Comparison of ENCODE assay signal across 1 cellular context in the genomic region with DNA sequence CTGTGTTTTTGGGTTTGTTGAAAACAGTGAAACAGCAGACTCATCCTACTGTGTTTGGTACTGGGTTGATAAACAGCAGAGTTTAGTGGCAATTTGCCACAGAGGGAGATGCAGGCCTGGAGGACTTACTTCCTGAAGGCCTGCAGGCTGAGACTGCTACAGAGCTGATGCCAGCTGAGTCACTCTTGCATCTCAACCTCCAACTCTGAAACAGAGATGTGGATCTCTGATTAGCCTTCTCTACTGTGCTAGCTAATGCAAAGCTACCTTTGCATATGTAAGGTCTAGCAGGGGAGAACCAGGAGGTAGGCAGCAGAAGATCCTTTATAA.
TF ChIP-seq lines count a peak whose summit lies in the region.

No MANE protein-coding gene starts in this region.

TF ChIP-seq in K562, 482 proteins besides CTCF, POLR2A, EP300 and RAD21 (continued from another document):
- peak; percentile 42 for TF ChIP-seq MEIS2 (IDR thresholded peaks at IDR 0.05; ENCODE audit: partially characterized antibody)
- TF ChIP-seq TFE3 (CRISPR knock-in tag; IDR thresholded peaks at IDR 0.05), result no peak
- 0 out of 4 replicates have a peak, but pooled peaks of 1 of the 2 experiments have one; percentile 12 for TF ChIP-seq MAZ (CRISPR knock-in tag; conservative IDR thresholded peaks at IDR 0.05 in 1 of 2, IDR thresholded peaks at IDR 0.05 in 1 of 2)
- TF ChIP-seq ARID1B (IDR thresholded peaks at IDR 0.05), result peak; percentile 95
- TF ChIP-seq WHSC1 (IDR thresholded peaks at IDR 0.05; ENCODE audit: low read length), result no peak
- TF ChIP-seq, protein P1, sequence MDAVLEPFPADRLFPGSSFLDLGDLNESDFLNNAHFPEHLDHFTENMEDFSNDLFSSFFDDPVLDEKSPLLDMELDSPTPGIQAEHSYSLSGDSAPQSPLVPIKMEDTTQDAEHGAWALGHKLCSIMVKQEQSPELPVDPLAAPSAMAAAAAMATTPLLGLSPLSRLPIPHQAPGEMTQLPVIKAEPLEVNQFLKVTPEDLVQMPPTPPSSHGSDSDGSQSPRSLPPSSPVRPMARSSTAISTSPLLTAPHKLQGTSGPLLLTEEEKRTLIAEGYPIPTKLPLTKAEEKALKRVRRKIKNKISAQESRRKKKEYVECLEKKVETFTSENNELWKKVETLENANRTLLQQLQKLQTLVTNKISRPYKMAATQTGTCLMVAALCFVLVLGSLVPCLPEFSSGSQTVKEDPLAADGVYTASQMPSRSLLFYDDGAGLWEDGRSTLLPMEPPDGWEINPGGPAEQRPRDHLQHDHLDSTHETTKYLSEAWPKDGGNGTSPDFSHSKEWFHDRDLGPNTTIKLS (IDR thresholded peaks at IDR 0.05; ENCODE audit: borderline replicate concordance, low read depth), result peak; percentile 48; the same call in 1 of the 2 replicates
- peak; percentile 64 for TF ChIP-seq CCNT2 (IDR thresholded peaks at IDR 0.05; ENCODE audit: borderline replicate concordance, extremely low read depth, insufficient read length, low read depth, low read length)
- no peak for TF ChIP-seq ZFPM2 (CRISPR knock-in tag; IDR thresholded peaks at IDR 0.05)
- peak; percentile 96 for TF ChIP-seq SMARCA4 (IDR thresholded peaks at IDR 0.05)
- TF ChIP-seq ZNF263 (CRISPR knock-in tag; IDR thresholded peaks at IDR 0.05; ENCODE audit: borderline replicate concordance), result peak; percentile 63; the same call in 1 of the 2 replicates
- TF ChIP-seq DIDO1 (tag; IDR thresholded peaks at IDR 0.05; ENCODE audit: low read depth), result no peak
- TF ChIP-seq ZNF212 (CRISPR knock-in tag; IDR thresholded peaks at IDR 0.05), result no peak
- TF ChIP-seq ZNF134 (CRISPR knock-in tag; conservative IDR thresholded peaks at IDR 0.05), result peak; percentile 61; the same call in 1 of the 2 replicates
- TF ChIP-seq ZMIZ1 (IDR thresholded peaks at IDR 0.05; ENCODE audit: low read depth in 2 of 2, low read length in 2 of 2), result peak in 1 of 2 experiments; percentile 83; a peak in 2 of 4 replicates
- TF ChIP-seq ZNF165 (CRISPR knock-in tag; IDR thresholded peaks at IDR 0.05; ENCODE audit: borderline replicate concordance), result peak; percentile 96
- TF ChIP-seq CHD1 (IDR thresholded peaks at IDR 0.05; ENCODE audit: low read length), result no peak
- peak; percentile 81 for TF ChIP-seq NEUROD1 (IDR thresholded peaks at IDR 0.05; ENCODE audit: borderline replicate concordance, low read depth, low read length, partially characterized antibody)
- TF ChIP-seq, protein P2, sequence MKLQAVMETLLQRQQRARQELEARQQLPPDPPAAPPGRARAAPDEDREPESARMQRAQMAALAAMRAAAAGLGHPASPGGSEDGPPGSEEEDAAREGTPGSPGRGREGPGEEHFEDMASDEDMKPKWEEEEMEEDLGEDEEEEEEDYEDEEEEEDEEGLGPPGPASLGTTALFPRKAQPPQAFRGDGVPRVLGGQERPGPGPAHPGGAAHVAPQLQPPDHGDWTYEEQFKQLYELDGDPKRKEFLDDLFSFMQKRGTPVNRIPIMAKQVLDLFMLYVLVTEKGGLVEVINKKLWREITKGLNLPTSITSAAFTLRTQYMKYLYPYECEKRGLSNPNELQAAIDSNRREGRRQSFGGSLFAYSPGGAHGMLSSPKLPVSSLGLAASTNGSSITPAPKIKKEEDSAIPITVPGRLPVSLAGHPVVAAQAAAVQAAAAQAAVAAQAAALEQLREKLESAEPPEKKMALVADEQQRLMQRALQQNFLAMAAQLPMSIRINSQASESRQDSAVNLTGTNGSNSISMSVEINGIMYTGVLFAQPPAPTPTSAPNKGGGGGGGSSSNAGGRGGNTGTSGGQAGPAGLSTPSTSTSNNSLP (IDR thresholded peaks at IDR 0.05; ENCODE audit: borderline replicate concordance, low read depth, low read length), result peak; percentile 52; the same call in 1 of the 2 replicates
- TF ChIP-seq NRF1 (conservative IDR thresholded peaks at IDR 0.05 in 1 of 2, IDR thresholded peaks at IDR 0.05 in 1 of 2), result 0 out of 4 replicates have a peak, but pooled peaks of 1 of the 2 experiments have one; percentile 27
- TF ChIP-seq HDAC1 (IDR thresholded peaks at IDR 0.05), result peak; percentile 66 to 95; a peak in 3 of 4 replicates
- 0 out of 2 replicates have a peak, but pooled peaks have one; percentile 67 for TF ChIP-seq CCAR2 (IDR thresholded peaks at IDR 0.05; ENCODE audit: low read depth, low read length)
- TF ChIP-seq SMC3 (conservative IDR thresholded peaks at IDR 0.05; ENCODE audit: insufficient read depth, low read depth, low read length), result no peak
- TF ChIP-seq, protein P3, sequence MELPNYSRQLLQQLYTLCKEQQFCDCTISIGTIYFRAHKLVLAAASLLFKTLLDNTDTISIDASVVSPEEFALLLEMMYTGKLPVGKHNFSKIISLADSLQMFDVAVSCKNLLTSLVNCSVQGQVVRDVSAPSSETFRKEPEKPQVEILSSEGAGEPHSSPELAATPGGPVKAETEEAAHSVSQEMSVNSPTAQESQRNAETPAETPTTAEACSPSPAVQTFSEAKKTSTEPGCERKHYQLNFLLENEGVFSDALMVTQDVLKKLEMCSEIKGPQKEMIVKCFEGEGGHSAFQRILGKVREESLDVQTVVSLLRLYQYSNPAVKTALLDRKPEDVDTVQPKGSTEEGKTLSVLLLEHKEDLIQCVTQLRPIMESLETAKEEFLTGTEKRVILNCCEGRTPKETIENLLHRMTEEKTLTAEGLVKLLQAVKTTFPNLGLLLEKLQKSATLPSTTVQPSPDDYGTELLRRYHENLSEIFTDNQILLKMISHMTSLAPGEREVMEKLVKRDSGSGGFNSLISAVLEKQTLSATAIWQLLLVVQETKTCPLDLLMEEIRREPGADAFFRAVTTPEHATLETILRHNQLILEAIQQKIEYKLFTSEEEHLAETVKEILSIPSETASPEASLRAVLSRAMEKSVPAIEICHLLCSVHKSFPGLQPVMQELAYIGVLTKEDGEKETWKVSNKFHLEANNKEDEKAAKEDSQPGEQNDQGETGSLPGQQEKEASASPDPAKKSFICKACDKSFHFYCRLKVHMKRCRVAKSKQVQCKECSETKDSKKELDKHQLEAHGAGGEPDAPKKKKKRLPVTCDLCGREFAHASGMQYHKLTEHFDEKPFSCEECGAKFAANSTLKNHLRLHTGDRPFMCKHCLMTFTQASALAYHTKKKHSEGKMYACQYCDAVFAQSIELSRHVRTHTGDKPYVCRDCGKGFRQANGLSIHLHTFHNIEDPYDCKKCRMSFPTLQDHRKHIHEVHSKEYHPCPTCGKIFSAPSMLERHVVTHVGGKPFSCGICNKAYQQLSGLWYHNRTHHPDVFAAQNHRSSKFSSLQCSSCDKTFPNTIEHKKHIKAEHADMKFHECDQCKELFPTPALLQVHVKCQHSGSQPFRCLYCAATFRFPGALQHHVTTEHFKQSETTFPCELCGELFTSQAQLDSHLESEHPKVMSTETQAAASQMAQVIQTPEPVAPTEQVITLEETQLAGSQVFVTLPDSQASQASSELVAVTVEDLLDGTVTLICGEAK (IDR thresholded peaks at IDR 0.05), result 0 out of 2 replicates have a peak, but pooled peaks have one; percentile 19
- TF ChIP-seq, protein P3 (CRISPR knock-in tag; IDR thresholded peaks at IDR 0.05), result no peak
- peak; percentile 5; the same call in 1 of the 2 replicates for TF ChIP-seq CEBPB (tag; IDR thresholded peaks at IDR 0.05)
- TF ChIP-seq SRSF9 (IDR thresholded peaks at IDR 0.05; ENCODE audit: borderline replicate concordance, low read depth, low read length), result no peak
- TF ChIP-seq CBFA2T3 (IDR thresholded peaks at IDR 0.05), result peak; percentile 94
- peak; percentile 89 for TF ChIP-seq MAFK (IDR thresholded peaks at IDR 0.05; ENCODE audit: low read length)
- TF ChIP-seq, protein P4, sequence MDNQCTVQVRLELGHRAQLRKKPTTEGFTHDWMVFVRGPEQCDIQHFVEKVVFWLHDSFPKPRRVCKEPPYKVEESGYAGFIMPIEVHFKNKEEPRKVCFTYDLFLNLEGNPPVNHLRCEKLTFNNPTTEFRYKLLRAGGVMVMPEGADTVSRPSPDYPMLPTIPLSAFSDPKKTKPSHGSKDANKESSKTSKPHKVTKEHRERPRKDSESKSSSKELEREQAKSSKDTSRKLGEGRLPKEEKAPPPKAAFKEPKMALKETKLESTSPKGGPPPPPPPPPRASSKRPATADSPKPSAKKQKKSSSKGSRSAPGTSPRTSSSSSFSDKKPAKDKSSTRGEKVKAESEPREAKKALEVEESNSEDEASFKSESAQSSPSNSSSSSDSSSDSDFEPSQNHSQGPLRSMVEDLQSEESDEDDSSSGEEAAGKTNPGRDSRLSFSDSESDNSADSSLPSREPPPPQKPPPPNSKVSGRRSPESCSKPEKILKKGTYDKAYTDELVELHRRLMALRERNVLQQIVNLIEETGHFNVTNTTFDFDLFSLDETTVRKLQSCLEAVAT (IDR thresholded peaks at IDR 0.05), result 0 out of 4 replicates have a peak, but pooled peaks of 1 of the 2 experiments have one; percentile 27
- TF ChIP-seq NFE2 (IDR thresholded peaks at IDR 0.05; ENCODE audit: low read depth), result peak; percentile 98
- no peak for TF ChIP-seq TGIF2 (CRISPR knock-in tag; IDR thresholded peaks at IDR 0.05)
- TF ChIP-seq TEAD1 (CRISPR knock-in tag; IDR thresholded peaks at IDR 0.05), result peak; percentile 38 to 76; a peak in 1 of 4 replicates
- TF ChIP-seq ZBED1 (IDR thresholded peaks at IDR 0.05), result 0 out of 2 replicates have a peak, but pooled peaks have one; percentile 37
